In genomic region chr16:28822520-28823290, GRCh38 we compare ENCODE assay signal across 8 cellular contexts. TPM values are rescaled to one million over a fixed set of nuclear protein-coding genes. Genes with fewer than 3 reads are reported as not detected.
DNase-seq lines count a peak whose midpoint lies in the region; ATAC-seq and TF ChIP-seq lines count a peak whose summit lies in the region.

A gene with protein sequence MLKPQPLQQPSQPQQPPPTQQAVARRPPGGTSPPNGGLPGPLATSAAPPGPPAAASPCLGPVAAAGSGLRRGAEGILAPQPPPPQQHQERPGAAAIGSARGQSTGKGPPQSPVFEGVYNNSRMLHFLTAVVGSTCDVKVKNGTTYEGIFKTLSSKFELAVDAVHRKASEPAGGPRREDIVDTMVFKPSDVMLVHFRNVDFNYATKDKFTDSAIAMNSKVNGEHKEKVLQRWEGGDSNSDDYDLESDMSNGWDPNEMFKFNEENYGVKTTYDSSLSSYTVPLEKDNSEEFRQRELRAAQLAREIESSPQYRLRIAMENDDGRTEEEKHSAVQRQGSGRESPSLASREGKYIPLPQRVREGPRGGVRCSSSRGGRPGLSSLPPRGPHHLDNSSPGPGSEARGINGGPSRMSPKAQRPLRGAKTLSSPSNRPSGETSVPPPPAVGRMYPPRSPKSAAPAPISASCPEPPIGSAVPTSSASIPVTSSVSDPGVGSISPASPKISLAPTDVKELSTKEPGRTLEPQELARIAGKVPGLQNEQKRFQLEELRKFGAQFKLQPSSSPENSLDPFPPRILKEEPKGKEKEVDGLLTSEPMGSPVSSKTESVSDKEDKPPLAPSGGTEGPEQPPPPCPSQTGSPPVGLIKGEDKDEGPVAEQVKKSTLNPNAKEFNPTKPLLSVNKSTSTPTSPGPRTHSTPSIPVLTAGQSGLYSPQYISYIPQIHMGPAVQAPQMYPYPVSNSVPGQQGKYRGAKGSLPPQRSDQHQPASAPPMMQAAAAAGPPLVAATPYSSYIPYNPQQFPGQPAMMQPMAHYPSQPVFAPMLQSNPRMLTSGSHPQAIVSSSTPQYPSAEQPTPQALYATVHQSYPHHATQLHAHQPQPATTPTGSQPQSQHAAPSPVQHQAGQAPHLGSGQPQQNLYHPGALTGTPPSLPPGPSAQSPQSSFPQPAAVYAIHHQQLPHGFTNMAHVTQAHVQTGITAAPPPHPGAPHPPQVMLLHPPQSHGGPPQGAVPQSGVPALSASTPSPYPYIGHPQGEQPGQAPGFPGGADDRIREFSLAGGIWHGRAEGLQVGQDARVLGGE (plus strand): TSS chr16:28822999. CDS start chr16:28823260, 261 bp downstream.

- intact Hi-C loops in left ventricle myocardium inferior (cut with micrococcal nuclease) (no loop called here), upper lobe of right lung (cut with DNase I) (no loop called here)

- peak within 1 kb of the TSS; percentile 99 for H3K27ac ChIP-seq in left ventricle myocardium inferior (replicated peaks)
- H3K27ac ChIP-seq in upper lobe of right lung: peak within 1 kb of the TSS; percentile 99

- peak; percentile 99 for DNase-seq in GM12865 (ENCODE audit: low read depth)
- DNase-seq in NCI-H1436 treated with DMSO at 0.1 percent for 48 hours (lab: John Stamatoyannopoulos, UW): peak; percentile 56
- peak; percentile 91 for DNase-seq in amniotic stem cell (lab: John Stamatoyannopoulos, UW)
- DNase-seq in left ventricle myocardium inferior: peak; percentile 95
- DNase-seq in progenitor cell of endocrine pancreas (ENCODE audit: low spot score, unreplicated experiment): peak; percentile 81
- peak; percentile 98 for DNase-seq in upper lobe of right lung

- H3K36me3 ChIP-seq in left ventricle myocardium inferior (peaks cover 25% of the 10 kb centered on the region), upper lobe of right lung (peaks cover 27% of the 10 kb centered on the region)

- peaks cover 39% of the 10 kb centered on the region for H3K36me3 Mint-ChIP-seq in T-helper 1 cell treated with Interleukin-12 subunit alpha and Interleukin-12 subunit beta and Interleukin-4 antibody, amounts not matched to agents 30 μg/mL and 1 μg/mL, for 36 hours (ENCODE audit: low read depth)
- H3K36me3 Mint-ChIP-seq in progenitor cell of endocrine pancreas (ENCODE audit: insufficient read depth): peaks cover 17% of the 10 kb centered on the region

- TF ChIP-seq CTCF in GM12865 (IDR thresholded peaks at IDR 0.05; ENCODE audit: insufficient read depth, low read depth, low read length, missing control alignments): no peak
- peak; percentile 34 for TF ChIP-seq CTCF in left ventricle myocardium inferior (IDR thresholded peaks at IDR 0.05; ENCODE audit: borderline replicate concordance)
- no peak for TF ChIP-seq CTCF in progenitor cell of endocrine pancreas (IDR thresholded peaks at IDR 0.05; ENCODE audit: unreplicated experiment)
- TF ChIP-seq CTCF in upper lobe of right lung (IDR thresholded peaks at IDR 0.05): no peak

- no peaks in the 10 kb centered on the region for H3K27me3 Mint-ChIP-seq in T-helper 1 cell treated with Interleukin-12 subunit alpha and Interleukin-12 subunit beta and Interleukin-4 antibody, amounts not matched to agents 30 μg/mL and 1 μg/mL, for 36 hours (ENCODE audit: low read depth)
- H3K27me3 Mint-ChIP-seq in progenitor cell of endocrine pancreas: no peaks in the 10 kb centered on the region

- peak within 1 kb of the TSS; percentile 99 for H3K4me3 Mint-ChIP-seq in T-helper 1 cell treated with Interleukin-12 subunit alpha and Interleukin-12 subunit beta and Interleukin-4 antibody, amounts not matched to agents 30 μg/mL and 1 μg/mL, for 36 hours
- peak within 1 kb of the TSS; percentile 96 for H3K4me3 Mint-ChIP-seq in progenitor cell of endocrine pancreas (ENCODE audit: low read depth)

- peak; percentile 56 for ATAC-seq in HG02798 (IDR thresholded peaks at IDR 0.05; ENCODE audit: poor library complexity, unreplicated experiment)
- ATAC-seq in upper lobe of right lung: peak; percentile 88

- H3K4me3 ChIP-seq in GM12865 (ENCODE audit: low read depth, low read length) (peak within 1 kb of the TSS; percentile 65), left ventricle myocardium inferior (peak within 1 kb of the TSS; percentile 98), upper lobe of right lung (peak within 1 kb of the TSS; percentile 100)

- H3K9me3 ChIP-seq in left ventricle myocardium inferior (replicated peaks) (no peaks in the 10 kb centered on the region), upper lobe of right lung (no peaks in the 10 kb centered on the region)

- H3K27ac Mint-ChIP-seq in T-helper 1 cell treated with Interleukin-12 subunit alpha and Interleukin-12 subunit beta and Interleukin-4 antibody, amounts not matched to agents 30 μg/mL and 1 μg/mL, for 36 hours: peak within 1 kb of the TSS; percentile 100
- H3K27ac Mint-ChIP-seq in progenitor cell of endocrine pancreas: peak within 1 kb of the TSS; percentile 99

- H3K4me1 ChIP-seq in left ventricle myocardium inferior (peaks cover 40% of the 10 kb centered on the region), upper lobe of right lung (peaks cover 18% of the 10 kb centered on the region)

- H3K4me1 Mint-ChIP-seq in T-helper 1 cell treated with Interleukin-12 subunit alpha and Interleukin-12 subunit beta and Interleukin-4 antibody, amounts not matched to agents 30 μg/mL and 1 μg/mL, for 36 hours (ENCODE audit: low read depth): peaks cover 29% of the 10 kb centered on the region
- H3K4me1 Mint-ChIP-seq in progenitor cell of endocrine pancreas (ENCODE audit: low read depth): peaks cover 26% of the 10 kb centered on the region

- H3K27me3 ChIP-seq in left ventricle myocardium inferior (ENCODE audit: low read depth): no peaks in the 10 kb centered on the region
- no peaks in the 10 kb centered on the region for H3K27me3 ChIP-seq in upper lobe of right lung

- H3K9me3 Mint-ChIP-seq in T-helper 1 cell treated with Interleukin-12 subunit alpha and Interleukin-12 subunit beta and Interleukin-4 antibody, amounts not matched to agents 30 μg/mL and 1 μg/mL, for 36 hours: no peaks in the 10 kb centered on the region
- no peaks in the 10 kb centered on the region for H3K9me3 Mint-ChIP-seq in progenitor cell of endocrine pancreas (ENCODE audit: low read depth)

RNA-seq across cellular contexts. Expression of the gene that starts here (rescaled TPM):
- total RNA-seq in left ventricle myocardium inferior (51.2 TPM), progenitor cell of endocrine pancreas (248 and 256 TPM in 2 replicates), upper lobe of right lung (118 TPM)

Comparison
In these comparisons a context has a peak if more than half of its experiments do, and no peak if none do; other contexts are left out.
1. Peak in every context shown above with its lines: DNase-seq, ATAC-seq, H3K4me3 ChIP-seq and H3K27ac ChIP-seq.